In the genomic region with DNA sequence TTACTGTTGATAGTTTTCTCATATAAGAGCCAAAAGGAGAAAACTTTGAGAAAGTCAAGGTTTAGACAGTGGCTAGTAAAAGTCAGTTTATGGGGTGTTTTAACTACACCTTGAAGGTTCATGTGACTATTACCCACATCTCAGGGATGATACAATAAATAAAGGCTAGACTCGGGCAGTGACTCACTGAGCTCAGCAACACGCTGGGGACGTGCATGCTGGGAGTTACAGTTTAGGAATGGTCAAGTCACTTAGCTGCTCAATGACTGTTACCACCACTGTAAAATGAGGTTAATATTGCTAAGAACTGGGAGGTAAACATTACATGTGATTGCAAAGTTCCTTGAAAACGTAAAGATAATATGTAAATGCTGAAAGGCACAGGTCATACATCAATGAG, we compare ENCODE assay signal across 20 cellular contexts.
DNase-seq lines count a peak whose midpoint lies in the region; ATAC-seq and FAIRE-seq lines count a peak whose summit lies in the region.
"Had no signal": no experiment of that assay in that cellular context is flagged by ENCODE, and none has a peak within 500 bp of the region (broad histone marks: within the 10 kb centered on the region; RNA-seq: fewer than 3 reads in every experiment).

No MANE protein-coding gene starts in this region.

- in situ Hi-C loops in HAP-1 (cut with MboI; ENCODE audit: low sequenced_read_pairs), result no loop called here

- H3K27me3 ChIP-seq in HAP-1 (ENCODE audit: low read depth) (no peaks in the 10 kb centered on the region), mesendoderm (ENCODE audit: insufficient read depth, low read length, poor library complexity) (no peaks in the 10 kb centered on the region)

- no peak overlapping the region for H2BK120ac ChIP-seq in mesendoderm (ENCODE audit: low read depth, low read length)

- H3K23ac ChIP-seq in mesendoderm (ENCODE audit: low read length), result no peak overlapping the region

- H3K9me3 ChIP-seq in HAP-1, result no peaks in the 10 kb centered on the region

- H3K56ac ChIP-seq in mesendoderm (ENCODE audit: low read length), result no peak overlapping the region

- no peak overlapping the region for H2BK5ac ChIP-seq in mesendoderm (ENCODE audit: low read length)

- intact Hi-C loops in left ventricle myocardium superior (cut with micrococcal nuclease), result no loop called here

- peak overlapping the region; percentile 13 for H3K27ac ChIP-seq in epithelial cell of prostate
- H3K27ac ChIP-seq in mesendoderm (ENCODE audit: low read depth, low read length), result no peak overlapping the region
- H3K27ac ChIP-seq: GM23248 had no signal

- no CpG with 5 or more reads among the region's 4 CpGs for WGBS in mesendoderm (ENCODE audit: extremely low coverage, insufficient coverage, low lambda C conversion rate)

- DNase-seq in HAP-1 (ENCODE audit: low spot score in 2 of 2) (peak; percentile 25 to 33), RKO (ENCODE audit: low spot score) (peak; percentile 39), epithelial cell of prostate (ENCODE audit: low read depth, low spot score) (no peak), urothelium cell line (ENCODE audit: low spot score) (peak; percentile 41), mesendoderm (no peak), left ventricle myocardium superior (no peak), hippocampal formation (lab: John Stamatoyannopoulos, UW) (no peak)
- DNase-seq: CD4-positive, CD25-positive, alpha-beta regulatory T cell; DMS 273 treated with DMSO at 0.1 percent for 48 hours; DND-41; GM23248; KBM-7; NCI-H1105; NCI-H146; NCI-H2029; NCI-H524 treated with DMSO at 0.1 percent for 48 hours; NCI-H82; SHP77 had no signal

- H3K9ac ChIP-seq in mesendoderm (ENCODE audit: low read length), result no peak overlapping the region
- H3K9ac ChIP-seq: GM23248 had no signal

- H3K18ac ChIP-seq in mesendoderm (ENCODE audit: low read length), result no peak overlapping the region

- H3K79me1 ChIP-seq in mesendoderm (ENCODE audit: low read length), result no peaks in the 10 kb centered on the region

- no peak overlapping the region for H2AK5ac ChIP-seq in mesendoderm (ENCODE audit: low read length)

- no peak for ATAC-seq in left ventricle myocardium superior
- ATAC-seq: GM12878, HepG2 had no signal

- H3K36me3 ChIP-seq in HAP-1 (replicated peaks) (no peaks in the 10 kb centered on the region), mesendoderm (ENCODE audit: control insufficient read depth, insufficient read depth, low read length) (no peaks in the 10 kb centered on the region)

- no peaks in the 10 kb centered on the region for H3K79me2 ChIP-seq in mesendoderm (ENCODE audit: control insufficient read depth, insufficient read depth, low read length)

- no peak overlapping the region for H4K5ac ChIP-seq in mesendoderm (ENCODE audit: low read length)

- H2BK15ac ChIP-seq in mesendoderm (replicated peaks; ENCODE audit: low read depth), result no peak overlapping the region

- H3K4me2 ChIP-seq in mesendoderm (ENCODE audit: low read length), result no peak overlapping the region

- H3K4me1 ChIP-seq in HAP-1 (peaks cover 20% of the 10 kb centered on the region), mesendoderm (ENCODE audit: control insufficient read depth, low read depth, low read length) (no peaks in the 10 kb centered on the region)

- no peak overlapping the region for H4K8ac ChIP-seq in mesendoderm (ENCODE audit: low read depth, low read length)

- H3K4me3 ChIP-seq in HAP-1 (no peak overlapping the region), mesendoderm (ENCODE audit: low read length) (no peak overlapping the region)
- H3K4me3 ChIP-seq: GM12878, GM23248 had no signal

- H3K4ac ChIP-seq in mesendoderm (ENCODE audit: low read depth, low read length), result no peak overlapping the region

- no peak for FAIRE-seq in urothelium cell line (lab: Jason Lieb, UNC)
- FAIRE-seq: GM12878, HepG2 had no signal

Comparison
In these comparisons a context has a peak if more than half of its experiments do, and no peak if none do; other contexts are left out.
1. DNase-seq: peak in HAP-1 (2 of 2), RKO (single experiment) and urothelium cell line (single experiment); none in epithelial cell of prostate (single experiment), mesendoderm (single experiment), left ventricle myocardium superior (single experiment) and hippocampal formation (0 of 2).